In the genomic region with DNA sequence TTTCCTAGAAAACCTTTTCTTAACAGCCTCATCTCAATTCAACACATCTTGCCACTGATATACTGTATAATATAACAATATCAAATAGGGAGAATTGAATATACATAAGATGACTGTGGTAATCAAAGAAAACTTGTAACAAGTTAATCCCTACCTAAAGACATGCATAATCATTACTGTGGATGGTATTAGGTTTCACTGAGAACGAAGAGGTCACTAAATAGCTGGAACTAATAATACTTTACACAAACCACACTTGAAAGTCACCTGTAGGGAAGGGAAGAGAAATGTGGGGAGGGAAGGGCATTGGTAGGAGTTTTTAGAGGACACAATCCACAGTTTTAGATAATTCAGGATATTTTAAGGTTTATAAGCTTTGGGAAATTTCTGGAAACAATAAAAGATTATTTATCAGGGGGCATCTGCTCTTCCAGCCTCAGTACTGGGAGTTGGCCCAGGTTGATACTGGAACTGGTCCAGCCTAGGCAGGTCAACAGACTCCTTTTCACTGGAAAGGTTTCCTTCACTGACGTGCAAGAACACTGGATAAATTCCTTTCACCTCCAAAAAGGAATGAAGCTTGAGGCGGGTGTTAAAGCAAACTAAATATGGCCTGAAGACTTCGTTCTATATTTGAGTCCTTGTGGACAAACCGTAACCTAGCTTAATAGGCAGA, we compare ENCODE assay signal across 19 cellular contexts. TPM values are rescaled to one million over a fixed set of nuclear protein-coding genes. Genes with fewer than 3 reads are reported as not detected.
DNase-seq lines count a peak whose midpoint lies in the region; ATAC-seq, FAIRE-seq and TF ChIP-seq lines count a peak whose summit lies in the region.
"Had no signal": no experiment of that assay in that cellular context is flagged by ENCODE, and none has a peak within 500 bp of the region (broad histone marks: within the 10 kb centered on the region; RNA-seq: fewer than 3 reads in every experiment).

No MANE protein-coding gene starts in this region.

- H3K4me3 Mint-ChIP-seq in endodermal cell: no peak overlapping the region
- H3K4me3 Mint-ChIP-seq: B cell; CD4-positive, CD25-positive, alpha-beta regulatory T cell; IgD-negative memory B cell had no signal

- H2AFZ ChIP-seq in HepG2 (ENCODE audit: low read length): no peak overlapping the region

- no peak overlapping the region for H3K9ac ChIP-seq in HepG2 (ENCODE audit: insufficient read depth, low read depth, low read length)
- H3K9ac ChIP-seq in HUES6 (ENCODE audit: low read length): no peak overlapping the region
- no peak overlapping the region for H3K9ac ChIP-seq in endodermal cell (ENCODE audit: extremely low read depth, low read length, poor library complexity, severe bottlenecking)

- H3K27ac Mint-ChIP-seq in endodermal cell: peak overlapping the region; percentile 8
- H3K27ac Mint-ChIP-seq: B cell; CD4-positive, CD25-positive, alpha-beta regulatory T cell; IgD-negative memory B cell had no signal

- H3K27ac ChIP-seq in right lobe of liver (peak overlapping the region in 2 of 3 donors; percentile 18 to 92), HepG2 (ENCODE audit: extremely low read length, insufficient read depth, low read length) (no peak overlapping the region), HUES6 (ENCODE audit: low read depth, low read length) (peak overlapping the region; percentile 30; the same call in 1 of the 2 replicates), endodermal cell (ENCODE audit: low read depth, low read length) (no peak overlapping the region), substantia nigra (ENCODE audit: low read depth, low read length, poor library complexity, severe bottlenecking) (peak overlapping the region; percentile 50)

- H3K4me1 Mint-ChIP-seq in endodermal cell: peaks cover 30% of the 10 kb centered on the region

- H3K27me3 ChIP-seq in right lobe of liver: no peaks in the 10 kb centered on the region
- H3K27me3 ChIP-seq in HepG2 (ENCODE audit: control insufficient read depth in 1 of 2, insufficient read depth in 2 of 2, low read length in 2 of 2): no peaks in the 10 kb centered on the region
- H3K27me3 ChIP-seq in HUES6 (ENCODE audit: control insufficient read depth, insufficient read depth, low read length): no peaks in the 10 kb centered on the region
- no peaks in the 10 kb centered on the region for H3K27me3 ChIP-seq in endodermal cell (ENCODE audit: control insufficient read depth, insufficient read depth, low read length, poor library complexity, severe bottlenecking)

- CTCF ChIA-PET in HepG2 (lab: Yijun Ruan, JAX; ENCODE audit: low intra/inter-chr PET ratio, low total read pairs): no interaction called here

- H3K4me1 ChIP-seq in right lobe of liver (peaks cover 0 to 38% (median 15%) of the 10 kb centered on the region in 4 donors), HepG2 (ENCODE audit: insufficient read depth, low read length) (no peaks in the 10 kb centered on the region), HUES6 (ENCODE audit: control insufficient read depth, insufficient read depth, low read length) (peaks cover 42% of the 10 kb centered on the region), endodermal cell (ENCODE audit: control insufficient read depth, insufficient read depth, low read length) (peaks cover 4% of the 10 kb centered on the region)

- H3K4me3 ChIP-seq in right lobe of liver (no peak overlapping the region), HepG2 (replicated peaks in 1 of 3; ENCODE audit: insufficient read depth in 1 of 3, low read depth in 2 of 3, low read length in 3 of 3) (no peak overlapping the region), HUES6 (ENCODE audit: low read depth, low read length) (no peak overlapping the region), endodermal cell (ENCODE audit: low read length) (no peak overlapping the region)

- intact Hi-C loops in right lobe of liver (cut with DNase I) (no loop called here), HepG2 (cut with micrococcal nuclease; ENCODE audit: unreplicated experiment) (no loop called here)

- POLR2A ChIA-PET in HepG2 (lab: Yijun Ruan, JAX): no interaction called here

- TF ChIP-seq CTCF in right lobe of liver (IDR thresholded peaks at IDR 0.05): no peak
- TF ChIP-seq CTCF in HepG2 (CRISPR knock-in tag; IDR thresholded peaks at IDR 0.05): no peak
- no peak for TF ChIP-seq CTCF in endodermal cell (conservative IDR thresholded peaks at IDR 0.05)

- TF ChIP-seq RAD21 in HepG2 (CRISPR knock-in tag; IDR thresholded peaks at IDR 0.05): no peak

- TF ChIP-seq POLR2A in right lobe of liver (IDR thresholded peaks at IDR 0.05): no peak
- no peak for TF ChIP-seq POLR2A in HepG2 (IDR thresholded peaks at IDR 0.05; ENCODE audit: insufficient read depth in 1 of 2, low read depth in 2 of 2, low read length in 2 of 2)

- H3K4me2 ChIP-seq in HepG2 (ENCODE audit: low read depth, low read length): no peak overlapping the region

- TF ChIP-seq EP300 in HepG2 (IDR thresholded peaks at IDR 0.05; ENCODE audit: low read depth in 2 of 2, low read length in 2 of 2): no peak
- no peak for TF ChIP-seq EP300 in HepG2 (CRISPR knock-in tag; IDR thresholded peaks at IDR 0.05; ENCODE audit: borderline replicate concordance)

- peaks cover 16% of the 10 kb centered on the region for H3K36me3 Mint-ChIP-seq in endodermal cell (ENCODE audit: low read depth)
- H3K36me3 Mint-ChIP-seq: CD4-positive, CD25-positive, alpha-beta regulatory T cell; IgD-negative memory B cell had no signal

- DNase-seq in right lobe of liver (peak; percentile 25 to 77 (median 65)), HepG2 (ENCODE audit: low spot score) (no peak), endodermal cell (no peak), substantia nigra (lab: John Stamatoyannopoulos, UW) (peak in 2 of 49 donors; percentile 29 to 67)
- DNase-seq in activated CD4-positive, alpha-beta T cell treated with anti-CD3 and anti-CD28 coated beads, Interleukin-2, amount 50 U/mL, for 4 hours: no peak
- DNase-seq: CD4-positive, CD25-positive, alpha-beta regulatory T cell; DMS79; GOT3; Kasumi-1; MM.1S; NCI-H1105; NCI-H1694; RPMI8226; SIG-M5 had no signal

- 40% methylated on average over 5 of the region's 5 CpGs for WGBS in right lobe of liver (ENCODE audit: insufficient coverage, low coverage, low lambda C conversion rate, missing lambda C conversion rate)
- 23% methylated on average over 5 of the region's 5 CpGs for WGBS in HepG2 (ENCODE audit: low lambda C conversion rate)
- WGBS in endodermal cell (ENCODE audit: insufficient coverage in 1 of 2, insufficient read length in 1 of 2), 2 experiments: 93 to 94% methylated on average over 4 of the region's 5 CpGs

- no peaks in the 10 kb centered on the region for H4K20me1 ChIP-seq in HepG2 (ENCODE audit: insufficient read depth, low read length)

- peak; percentile 24 to 63 (median 53) for ATAC-seq in right lobe of liver
- no peak for ATAC-seq in HepG2
- ATAC-seq in HG02588 (IDR thresholded peaks at IDR 0.05; ENCODE audit: unreplicated experiment): no peak
- no peak for ATAC-seq in HG03280 (IDR thresholded peaks at IDR 0.05; ENCODE audit: unreplicated experiment)

- in situ Hi-C loops in HepG2 (cut with HindIII; ENCODE audit: extremely low pct_ligation_motif_present, low pct_unique_long_range_greater_than_20kb): no loop called here

- FAIRE-seq in HepG2 (lab: Jason Lieb, UNC): no peak

- no peaks in the 10 kb centered on the region for H3K36me3 ChIP-seq in right lobe of liver
- no peaks in the 10 kb centered on the region for H3K36me3 ChIP-seq in HepG2 (replicated peaks in 1 of 2; ENCODE audit: control insufficient read depth in 1 of 2, insufficient read depth in 2 of 2, low read length in 2 of 2)
- no peaks in the 10 kb centered on the region for H3K36me3 ChIP-seq in HUES6 (ENCODE audit: control insufficient read depth, insufficient read depth, low read length)
- no peaks in the 10 kb centered on the region for H3K36me3 ChIP-seq in endodermal cell (ENCODE audit: control insufficient read depth, insufficient read depth, low read length)

- H3K79me2 ChIP-seq in HepG2 (ENCODE audit: insufficient read depth, low read length): no peaks in the 10 kb centered on the region

- no peaks in the 10 kb centered on the region for H3K27me3 Mint-ChIP-seq in endodermal cell (ENCODE audit: insufficient read depth)
- H3K27me3 Mint-ChIP-seq: CD4-positive, CD25-positive, alpha-beta regulatory T cell had no signal

- no peaks in the 10 kb centered on the region for H3K9me3 Mint-ChIP-seq in endodermal cell
- H3K9me3 Mint-ChIP-seq: CD4-positive, CD25-positive, alpha-beta regulatory T cell; IgD-negative memory B cell had no signal

- BruUV-seq in HepG2 (replicated peaks; lab: Mats Ljungman, UMichigan): no TSS peak

- H3K9me3 ChIP-seq in right lobe of liver (no peaks in the 10 kb centered on the region), HepG2 (ENCODE audit: low read length) (no peaks in the 10 kb centered on the region), HUES6 (ENCODE audit: control insufficient read depth, insufficient read depth, low read depth, low read length) (no peaks in the 10 kb centered on the region), endodermal cell (ENCODE audit: control insufficient read depth, low read length) (no peaks in the 10 kb centered on the region)

RNA-seq across cellular contexts. Expression of gene MAP7, which starts 44.0 kb away (rescaled TPM):
- total RNA-seq in right lobe of liver (10 to 100 TPM; 14.8 to 20.9 (median 17.9) TPM), HepG2 (2016; rRNA removed; fragmentation: Illumina TruSeq; extraction: Trizol) (0.04 and 0.07 TPM in 2 replicates), endodermal cell (10 to 100 TPM; 42.4 to 48.7 TPM)
- not detected in 2 replicates for total RNA-seq in HepG2 (2016; cell fraction: cytosol; rRNA removed; fragmentation: Illumina TruSeq; extraction: Trizol; ENCODE audit: low read depth)
- total RNA-seq in HepG2 (2016; cell fraction: insoluble cytoplasmic fraction; rRNA removed; fragmentation: Illumina TruSeq; extraction: Trizol): not detected in 2 replicates
- total RNA-seq in HepG2 (2016; cell fraction: membrane; rRNA removed; fragmentation: Illumina TruSeq; extraction: Trizol): 0.06 and 0.07 TPM in 2 replicates
- total RNA-seq in HepG2 (2016; cell fraction: nucleus; rRNA removed; fragmentation: Illumina TruSeq; extraction: Trizol): not detected in 2 replicates
- polyA plus RNA-seq in HepG2 (2011; rRNA removed): not detected in 2 replicates
- polyA plus RNA-seq in HepG2 (2011; cell fraction: cytosol; rRNA removed): not detected in 2 replicates
- not detected in 2 replicates for polyA plus RNA-seq in HepG2 (2011; cell fraction: nucleus; rRNA removed)
- polyA plus RNA-seq in HepG2 (2012): not detected in 2 replicates
- polyA plus RNA-seq in HepG2 (2016; cell fraction: cytosol; fragmentation: Illumina TruSeq; extraction: Trizol; ENCODE audit: low read depth): not detected in 2 replicates
- polyA plus RNA-seq in HepG2 (2016; cell fraction: insoluble cytoplasmic fraction; fragmentation: Illumina TruSeq; extraction: Trizol; ENCODE audit: low read depth): 0.05 and 0.13 TPM in 2 replicates
- polyA plus RNA-seq in HepG2 (2016; cell fraction: membrane; fragmentation: Illumina TruSeq; extraction: Trizol; ENCODE audit: low read depth): not detected in 2 replicates
- not detected in 2 replicates for polyA plus RNA-seq in HepG2 (2016; cell fraction: nucleus; fragmentation: Illumina TruSeq; extraction: Trizol; ENCODE audit: insufficient read depth, low read depth)
- 26.0 TPM in 1 of 2 replicates, not detected in the other for polyA minus RNA-seq in HepG2 (2011; rRNA and poly(A)+ RNA removed; ENCODE audit: low replicate concordance)
- polyA minus RNA-seq in HepG2 (2011; cell fraction: cytosol; rRNA and poly(A)+ RNA removed): 0.18 TPM in 1 of 2 replicates, not detected in the other
- 0.13 TPM in 1 of 2 replicates, not detected in the other for polyA minus RNA-seq in HepG2 (2011; cell fraction: nucleus; rRNA and poly(A)+ RNA removed)
- 8.0 TPM for polyA plus RNA-seq in endodermal cell (2013, experiment 1 of 2)
- 6.7 TPM for polyA plus RNA-seq in endodermal cell (2013, experiment 2 of 2)

Comparison
In these comparisons a context has a peak if more than half of its experiments do, and no peak if none do; other contexts are left out.
1. ATAC-seq: peak in right lobe of liver (4 of 4); none in HepG2 (single experiment), HG02588 (single experiment) and HG03280 (single experiment).
2. DNase-seq: peak in right lobe of liver (3 of 3); none in HepG2 (single experiment), endodermal cell (single experiment) and activated CD4-positive, alpha-beta T cell treated with anti-CD3 and anti-CD28 coated beads, Interleukin-2, amount 50 U/mL, for 4 hours (0 of 2).
3. H3K27ac ChIP-seq: peak in right lobe of liver (2 of 3), HUES6 (single experiment) and substantia nigra (single experiment); none in HepG2 (single experiment) and endodermal cell (single experiment).
4. RNA of gene MAP7, which starts 44.0 kb away (total RNA-seq): 42.4 to 48.7 TPM in endodermal cell and 14.8 to 20.9 TPM in right lobe of liver; 0.04 to 0.07 TPM in HepG2; every median in the first group is over 10 times any median in the second.